ENCODE assay signal across 13 cellular contexts in the genomic region with DNA sequence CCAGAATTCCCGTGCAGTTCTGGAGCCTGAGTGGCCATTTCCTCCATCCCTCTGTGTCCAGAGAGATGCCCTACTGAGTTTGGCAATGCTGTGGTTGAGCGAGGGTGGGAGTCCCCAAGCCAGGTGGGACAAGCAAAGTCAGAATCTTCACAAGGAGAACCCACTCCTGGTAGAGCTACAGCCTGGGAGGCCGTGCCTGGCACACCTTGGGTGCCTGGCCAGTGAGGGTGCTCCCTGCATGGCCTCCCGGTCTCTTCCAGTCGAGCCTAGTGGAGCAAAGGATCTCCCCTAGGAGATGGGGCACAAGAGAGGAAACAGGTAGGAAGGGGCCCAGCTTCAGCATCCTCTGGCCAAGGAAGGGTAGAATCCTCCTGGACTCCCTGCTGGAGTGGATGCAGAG. TPM values are rescaled to one million over a fixed set of nuclear protein-coding genes. Genes with fewer than 3 reads are reported as not detected.
DNase-seq lines count a peak whose midpoint lies in the region; ATAC-seq and TF ChIP-seq lines count a peak whose summit lies in the region.
"Had no signal": no experiment of that assay in that cellular context is flagged by ENCODE, and none has a peak within 500 bp of the region (broad histone marks: within the 10 kb centered on the region; RNA-seq: fewer than 3 reads in every experiment).

No MANE protein-coding gene starts in this region.

- no peaks in the 10 kb centered on the region for H3K36me3 ChIP-seq in BLaER1 treated with 17β-estradiol and CSF1 and Interleukin-3, amounts not matched to agents 10 nM and 100 nM
- H3K36me3 ChIP-seq in CD8-positive, alpha-beta T cell (ENCODE audit: insufficient read depth, low read length) = no peaks in the 10 kb centered on the region
- H3K36me3 ChIP-seq: HAP-1, lower lobe of right lung, vagina had no signal

- peak overlapping the region in 4 of 11 experiments; percentile 88 to 90 (median 90); a peak in 7 of 22 replicates for H3K9ac ChIP-seq in BLaER1 treated with 17β-estradiol and CSF1 and Interleukin-3, amounts not matched to agents 10 nM and 100 nM

- H3K4me1 ChIP-seq in BLaER1 treated with 17β-estradiol and CSF1 and Interleukin-3, amounts not matched to agents 10 nM and 100 nM = peaks cover 8 to 48% (median 28%) of the 10 kb centered on the region in 10 experiments; a peak in 18 of 20 replicates
- peaks cover 21% of the 10 kb centered on the region for H3K4me1 ChIP-seq in CD8-positive, alpha-beta T cell (ENCODE audit: insufficient read depth, low read length)

- ATAC-seq in CD8-positive, alpha-beta T cell = no peak
- ATAC-seq in activated CD8-positive, alpha-beta T cell treated with anti-CD3 and anti-CD28 coated beads, Interleukin-2, amount 10 ng/mL, durations not matched to agents 7 days and 5 days = no peak
- no peak for ATAC-seq in natural killer cell treated with Interleukin-12 subunit alpha and Interleukin-12 subunit beta and Interleukin-15 and Interleukin-18, amount 100 ng/mL, for 72 hours
- ATAC-seq in HG02588 (IDR thresholded peaks at IDR 0.05; ENCODE audit: unreplicated experiment) = no peak
- no peak for ATAC-seq in HG03378 (IDR thresholded peaks at IDR 0.05; ENCODE audit: unreplicated experiment)
- ATAC-seq: lower lobe of right lung had no signal

- peaks cover 0 to 7% (median 0%) of the 10 kb centered on the region in 11 experiments; a peak in 3 of 22 replicates for H3K27me3 ChIP-seq in BLaER1 treated with 17β-estradiol and CSF1 and Interleukin-3, amounts not matched to agents 10 nM and 100 nM
- H3K27me3 ChIP-seq in CD8-positive, alpha-beta T cell (ENCODE audit: insufficient read depth, low read length) = no peaks in the 10 kb centered on the region
- H3K27me3 ChIP-seq: vagina had no signal

- no peaks in the 10 kb centered on the region for H3K9me3 ChIP-seq in BLaER1 treated with 17β-estradiol and CSF1 and Interleukin-3, amounts not matched to agents 10 nM and 100 nM (replicated peaks in 1 of 11)
- no peaks in the 10 kb centered on the region for H3K9me3 ChIP-seq in CD8-positive, alpha-beta T cell (ENCODE audit: low read length)
- H3K9me3 ChIP-seq: HAP-1, lower lobe of right lung, vagina had no signal

- H3K27ac ChIP-seq in BLaER1 treated with 17β-estradiol and CSF1 and Interleukin-3, amounts not matched to agents 10 nM and 100 nM = peak overlapping the region in 1 of 11 experiments; percentile 92; a peak in 1 of 22 replicates
- H3K27ac ChIP-seq in CD8-positive, alpha-beta T cell (ENCODE audit: low read depth, low read length) = no peak overlapping the region
- H3K27ac ChIP-seq: lower lobe of right lung had no signal

- H3K27ac Mint-ChIP-seq in CD8-positive, alpha-beta T cell = no peak overlapping the region
- peak overlapping the region; percentile 87 for H3K27ac Mint-ChIP-seq in activated CD8-positive, alpha-beta T cell treated with anti-CD3 and anti-CD28 coated beads, Interleukin-2, amount 10 ng/mL, durations not matched to agents 7 days and 5 days
- H3K27ac Mint-ChIP-seq in natural killer cell treated with Interleukin-12 subunit alpha and Interleukin-12 subunit beta and Interleukin-15 and Interleukin-18, amount 100 ng/mL, for 72 hours = peak overlapping the region in 1 of 2 donors; percentile 65

- POLR2A ChIA-PET in CD8-positive, alpha-beta T cell (lab: Charles Lee) = interaction anchor here (1.2 to 1.9 kb wide), 4 partner anchors 10 to 121 kb away, joined by 5 to 15 read pairs (median 6); a partner anchor contains a TSS
- POLR2A ChIA-PET in activated CD8-positive, alpha-beta T cell treated with anti-CD3 and anti-CD28 coated beads, Interleukin-2, amount 10 ng/mL, durations not matched to agents 7 days and 5 days (lab: Charles Lee) = interaction anchor here (0.6 to 1.8 kb wide), 8 partner anchors 10 to 124 kb away, joined by 3 to 9 read pairs (median 4); a partner anchor contains a TSS

- H3K4me2 ChIP-seq in BLaER1 treated with 17β-estradiol and CSF1 and Interleukin-3, amounts not matched to agents 10 nM and 100 nM = peak overlapping the region in 10 of 11 experiments; percentile 94 to 99 (median 96); a peak in 16 of 22 replicates

- H3K27me3 Mint-ChIP-seq in CD8-positive, alpha-beta T cell (ENCODE audit: low read depth) = no peaks in the 10 kb centered on the region
- peaks cover 11% of the 10 kb centered on the region for H3K27me3 Mint-ChIP-seq in activated CD8-positive, alpha-beta T cell treated with anti-CD3 and anti-CD28 coated beads, Interleukin-2, amount 10 ng/mL, durations not matched to agents 7 days and 5 days (ENCODE audit: low read depth)
- no peaks in the 10 kb centered on the region for H3K27me3 Mint-ChIP-seq in natural killer cell treated with Interleukin-12 subunit alpha and Interleukin-12 subunit beta and Interleukin-15 and Interleukin-18, amount 100 ng/mL, for 72 hours

- H3K4me1 Mint-ChIP-seq in CD8-positive, alpha-beta T cell (ENCODE audit: low read depth) = peaks cover 26% of the 10 kb centered on the region
- peaks cover 39% of the 10 kb centered on the region for H3K4me1 Mint-ChIP-seq in activated CD8-positive, alpha-beta T cell treated with anti-CD3 and anti-CD28 coated beads, Interleukin-2, amount 10 ng/mL, durations not matched to agents 7 days and 5 days (ENCODE audit: low read depth)
- peaks cover 17 to 20% of the 10 kb centered on the region in 2 donors for H3K4me1 Mint-ChIP-seq in natural killer cell treated with Interleukin-12 subunit alpha and Interleukin-12 subunit beta and Interleukin-15 and Interleukin-18, amount 100 ng/mL, for 72 hours (ENCODE audit: low read depth in 2 of 2)

- no peak for DNase-seq in CD8-positive, alpha-beta T cell
- DNase-seq in activated CD8-positive, alpha-beta T cell treated with anti-CD3 and anti-CD28 coated beads, Interleukin-2, amount 10 ng/mL, durations not matched to agents 7 days and 5 days = no peak
- DNase-seq in natural killer cell treated with Interleukin-12 subunit alpha and Interleukin-12 subunit beta and Interleukin-15 and Interleukin-18, amount 100 ng/mL, for 72 hours (ENCODE audit: low spot score) = no peak
- DNase-seq in NCI-H1417 (lab: John Stamatoyannopoulos, UW) = no peak
- DNase-seq: IMR-90; lower lobe of right lung; NCI-H1048; NK-92 treated with Interleukin-12 subunit alpha and Interleukin-12 subunit beta, amount 100 ng/mL, for 24 hours had no signal

- peak overlapping the region; percentile 84 for H3K4me3 Mint-ChIP-seq in CD8-positive, alpha-beta T cell
- peak overlapping the region; percentile 78 for H3K4me3 Mint-ChIP-seq in activated CD8-positive, alpha-beta T cell treated with anti-CD3 and anti-CD28 coated beads, Interleukin-2, amount 10 ng/mL, durations not matched to agents 7 days and 5 days
- peak overlapping the region; percentile 86 for H3K4me3 Mint-ChIP-seq in natural killer cell treated with Interleukin-12 subunit alpha and Interleukin-12 subunit beta and Interleukin-15 and Interleukin-18, amount 100 ng/mL, for 72 hours

- CTCF ChIA-PET in CD8-positive, alpha-beta T cell (lab: Charles Lee) = interaction anchor here (0.7 to 5.9 kb wide), 17 partner anchors 9 to 277 kb away, joined by 3 to 61 read pairs (median 3); a partner anchor contains a TSS
- CTCF ChIA-PET in activated CD8-positive, alpha-beta T cell treated with anti-CD3 and anti-CD28 coated beads, Interleukin-2, amount 10 ng/mL, durations not matched to agents 7 days and 5 days (lab: Charles Lee) = interaction anchor here (0.9 to 5.0 kb wide), 9 partner anchors 10 to 213 kb away, joined by 3 to 75 read pairs (median 3); a partner anchor contains a TSS

- peak overlapping the region in 1 of 10 experiments; percentile 60; a peak in 1 of 20 replicates for H3K4me3 ChIP-seq in BLaER1 treated with 17β-estradiol and CSF1 and Interleukin-3, amounts not matched to agents 10 nM and 100 nM
- no peak overlapping the region for H3K4me3 ChIP-seq in CD8-positive, alpha-beta T cell (ENCODE audit: low read depth, low read length)

- TF ChIP-seq CTCF in CD8-positive, alpha-beta T cell (IDR thresholded peaks at IDR 0.05) = no peak

- H4K20me1 ChIP-seq in BLaER1 treated with 17β-estradiol and CSF1 and Interleukin-3, amounts not matched to agents 10 nM and 100 nM = no peaks in the 10 kb centered on the region

- intact Hi-C loops in CD8-positive, alpha-beta T cell (cut with DNase I, micrococcal nuclease) = loop anchor here (2.0 to 10.0 kb wide), 6 partner anchors 38 to 646 kb away; a partner anchor contains a TSS

- H3K9me3 Mint-ChIP-seq in CD8-positive, alpha-beta T cell = no peaks in the 10 kb centered on the region
- no peaks in the 10 kb centered on the region for H3K9me3 Mint-ChIP-seq in activated CD8-positive, alpha-beta T cell treated with anti-CD3 and anti-CD28 coated beads, Interleukin-2, amount 10 ng/mL, durations not matched to agents 7 days and 5 days (ENCODE audit: insufficient read depth)
- no peaks in the 10 kb centered on the region for H3K9me3 Mint-ChIP-seq in natural killer cell treated with Interleukin-12 subunit alpha and Interleukin-12 subunit beta and Interleukin-15 and Interleukin-18, amount 100 ng/mL, for 72 hours

- H3K36me3 Mint-ChIP-seq in CD8-positive, alpha-beta T cell = no peaks in the 10 kb centered on the region
- no peaks in the 10 kb centered on the region for H3K36me3 Mint-ChIP-seq in activated CD8-positive, alpha-beta T cell treated with anti-CD3 and anti-CD28 coated beads, Interleukin-2, amount 10 ng/mL, durations not matched to agents 7 days and 5 days (ENCODE audit: low read depth)
- no peaks in the 10 kb centered on the region for H3K36me3 Mint-ChIP-seq in natural killer cell treated with Interleukin-12 subunit alpha and Interleukin-12 subunit beta and Interleukin-15 and Interleukin-18, amount 100 ng/mL, for 72 hours

RNA-seq across cellular contexts. Expression of a gene that starts 57.9 kb away (rescaled TPM):
- total RNA-seq in CD8-positive, alpha-beta T cell = 100 to 1,000 TPM; 439 to 447 TPM
- total RNA-seq in activated CD8-positive, alpha-beta T cell treated with anti-CD3 and anti-CD28 coated beads, Interleukin-2, amount 10 ng/mL, durations not matched to agents 7 days and 5 days = 100 to 1,000 TPM; 526 to 541 TPM
- total RNA-seq in natural killer cell treated with Interleukin-12 subunit alpha and Interleukin-12 subunit beta and Interleukin-15 and Interleukin-18, amount 100 ng/mL, for 72 hours = 100 to 1,000 TPM; 174 to 259 TPM
